Comparison of ENCODE assay signal across 16 cellular contexts in genomic region chr2:41784496-41784895, GRCh38.
DNase-seq lines count a peak whose midpoint lies in the region; ATAC-seq, FAIRE-seq and TF ChIP-seq lines count a peak whose summit lies in the region.
"Had no signal": no experiment of that assay in that cellular context is flagged by ENCODE, and none has a peak within 500 bp of the region (broad histone marks: within the 10 kb centered on the region; RNA-seq: fewer than 3 reads in every experiment).

No MANE protein-coding gene starts in this region.

- H2AK5ac ChIP-seq in neuronal stem cell (ENCODE audit: low read depth, low read length) = no peak overlapping the region

- no peak overlapping the region for H4K91ac ChIP-seq in neuronal stem cell (ENCODE audit: low read depth, low read length, poor library complexity)

- no peaks in the 10 kb centered on the region for H3K9me3 ChIP-seq in neuronal stem cell (replicated peaks in 1 of 2; ENCODE audit: control insufficient read depth in 2 of 2, insufficient read depth in 1 of 2, low read depth in 1 of 2, low read length in 2 of 2)
- no peaks in the 10 kb centered on the region for H3K9me3 ChIP-seq in body of pancreas
- no peaks in the 10 kb centered on the region for H3K9me3 ChIP-seq in prostate gland
- H3K9me3 ChIP-seq: BLaER1 treated with 17β-estradiol and CSF1 and Interleukin-3, amounts not matched to agents 10 nM and 100 nM had no signal

- peak overlapping the region; percentile 6 for H3K23ac ChIP-seq in neuronal stem cell (ENCODE audit: low read depth, low read length, poor library complexity)

- TF ChIP-seq POLR2A in body of pancreas (IDR thresholded peaks at IDR 0.05) (no peak), prostate gland (IDR thresholded peaks at IDR 0.05) (no peak)

- H2BK120ac ChIP-seq in neuronal stem cell (ENCODE audit: low read depth, low read length) = no peak overlapping the region

- no peak overlapping the region for H3K27ac Mint-ChIP-seq in stimulated activated naive CD8-positive, alpha-beta T cell treated with anti-CD3 and anti-CD28 coated beads, Interleukin-15, amount 100 ng/mL, for 72 hours
- H3K27ac Mint-ChIP-seq: T-helper 1 cell treated with Interleukin-12 subunit alpha and Interleukin-12 subunit beta and Interleukin-4 antibody, amounts not matched to agents 30 μg/mL and 1 μg/mL, for 36 hours had no signal

- H3K9ac ChIP-seq in neuronal stem cell (ENCODE audit: low read depth, low read length, poor library complexity) = no peak overlapping the region
- H3K9ac ChIP-seq: BLaER1 treated with 17β-estradiol and CSF1 and Interleukin-3, amounts not matched to agents 10 nM and 100 nM had no signal

- H3K4me3 ChIP-seq in neuronal stem cell (ENCODE audit: low read length in 2 of 2) (no peak overlapping the region), body of pancreas (no peak overlapping the region), prostate gland (no peak overlapping the region)
- H3K4me3 ChIP-seq: BLaER1 treated with 17β-estradiol and CSF1 and Interleukin-3, amounts not matched to agents 10 nM and 100 nM; SK-N-MC had no signal

- ATAC-seq in body of pancreas = no peak
- ATAC-seq in stimulated activated naive CD8-positive, alpha-beta T cell treated with anti-CD3 and anti-CD28 coated beads, Interleukin-15, amount 100 ng/mL, for 72 hours = no peak
- ATAC-seq: Right ventricle myocardium inferior had no signal

- H3K4me1 ChIP-seq in neuronal stem cell (ENCODE audit: control insufficient read depth in 2 of 2, insufficient read depth in 1 of 2, low read depth in 1 of 2, low read length in 2 of 2) = peaks cover 0 to 3% of the 10 kb centered on the region in 2 donors
- no peaks in the 10 kb centered on the region for H3K4me1 ChIP-seq in body of pancreas
- H3K4me1 ChIP-seq in prostate gland (replicated peaks) = no peaks in the 10 kb centered on the region

- peak; percentile 10 for DNase-seq in EL
- peak; percentile 47 for DNase-seq in HT1080 (ENCODE audit: low read depth)
- DNase-seq in neuronal stem cell (ENCODE audit: low spot score) = no peak
- no peak for DNase-seq in body of pancreas
- no peak for DNase-seq in stimulated activated naive CD8-positive, alpha-beta T cell treated with anti-CD3 and anti-CD28 coated beads, Interleukin-15, amount 100 ng/mL, for 72 hours
- DNase-seq in 8988T = no peak
- DNase-seq in prostate gland (ENCODE audit: low spot score) = no peak
- DNase-seq: MV-4-11, NCI-H1436, NCI-H2029 treated with DMSO at 0.1 percent for 48 hours, NCI-H510A treated with DMSO at 0.1 percent for 48 hours had no signal

- H3K27ac ChIP-seq in neuronal stem cell (replicated peaks; ENCODE audit: low read length) (no peak overlapping the region), body of pancreas (no peak overlapping the region), prostate gland (no peak overlapping the region)
- H3K27ac ChIP-seq: BLaER1 treated with 17β-estradiol and CSF1 and Interleukin-3, amounts not matched to agents 10 nM and 100 nM; SK-N-MC had no signal

- H3K4me3 Mint-ChIP-seq in stimulated activated naive CD8-positive, alpha-beta T cell treated with anti-CD3 and anti-CD28 coated beads, Interleukin-15, amount 100 ng/mL, for 72 hours = no peak overlapping the region
- H3K4me3 Mint-ChIP-seq: T-helper 1 cell treated with Interleukin-12 subunit alpha and Interleukin-12 subunit beta and Interleukin-4 antibody, amounts not matched to agents 30 μg/mL and 1 μg/mL, for 36 hours had no signal

- no peaks in the 10 kb centered on the region for H3K4me1 Mint-ChIP-seq in stimulated activated naive CD8-positive, alpha-beta T cell treated with anti-CD3 and anti-CD28 coated beads, Interleukin-15, amount 100 ng/mL, for 72 hours

- peak; percentile 84 for FAIRE-seq in TTC549 (lab: Jason Lieb, UNC)

- intact Hi-C loops in body of pancreas (cut with DNase I) = no loop called here
- intact Hi-C loops in prostate gland (cut with DNase I) = loop anchor here (5.0 kb wide), 1 partner anchor 1872 kb away; no protein-coding TSS in a partner anchor

- peaks cover 10% of the 10 kb centered on the region for H3K27me3 Mint-ChIP-seq in stimulated activated naive CD8-positive, alpha-beta T cell treated with anti-CD3 and anti-CD28 coated beads, Interleukin-15, amount 100 ng/mL, for 72 hours

- H2BK5ac ChIP-seq in neuronal stem cell (ENCODE audit: low read length) = no peak overlapping the region

- H3K4me2 ChIP-seq in neuronal stem cell (ENCODE audit: insufficient read depth, low read length, poor library complexity, severe bottlenecking) = no peak overlapping the region

- no peaks in the 10 kb centered on the region for H3K9me3 Mint-ChIP-seq in stimulated activated naive CD8-positive, alpha-beta T cell treated with anti-CD3 and anti-CD28 coated beads, Interleukin-15, amount 100 ng/mL, for 72 hours
- H3K9me3 Mint-ChIP-seq: T-helper 1 cell treated with Interleukin-12 subunit alpha and Interleukin-12 subunit beta and Interleukin-4 antibody, amounts not matched to agents 30 μg/mL and 1 μg/mL, for 36 hours had no signal

- no peaks in the 10 kb centered on the region for H3K79me1 ChIP-seq in neuronal stem cell (ENCODE audit: low read depth, low read length)

- H3K14ac ChIP-seq in neuronal stem cell (ENCODE audit: low read length) = no peak overlapping the region

- no peak overlapping the region for H3K4ac ChIP-seq in neuronal stem cell (ENCODE audit: low read length)

- H2BK15ac ChIP-seq in neuronal stem cell (ENCODE audit: low read length) = no peak overlapping the region

- no peak overlapping the region for H3K18ac ChIP-seq in neuronal stem cell (ENCODE audit: low read length)

- no peaks in the 10 kb centered on the region for H3K36me3 ChIP-seq in neuronal stem cell (replicated peaks in 1 of 2; ENCODE audit: control insufficient read depth in 2 of 2, insufficient read depth in 2 of 2, low read length in 2 of 2)
- no peaks in the 10 kb centered on the region for H3K36me3 ChIP-seq in body of pancreas (replicated peaks in 1 of 2; ENCODE audit: insufficient read depth in 1 of 2, low read depth in 2 of 2)
- H3K36me3 ChIP-seq in prostate gland = no peaks in the 10 kb centered on the region
- H3K36me3 ChIP-seq: BLaER1 treated with 17β-estradiol and CSF1 and Interleukin-3, amounts not matched to agents 10 nM and 100 nM had no signal

- no peak overlapping the region for H2BK12ac ChIP-seq in neuronal stem cell (ENCODE audit: low read length)

- no peak overlapping the region for H4K8ac ChIP-seq in neuronal stem cell (ENCODE audit: low read depth, low read length)

- no peak for TF ChIP-seq CTCF in body of pancreas (IDR thresholded peaks at IDR 0.05)
- TF ChIP-seq CTCF in prostate gland (IDR thresholded peaks at IDR 0.05) = no peak

- no CpG with 5 or more reads among the region's 6 CpGs for WGBS in neuronal stem cell (ENCODE audit: extremely low coverage in 2 of 2, insufficient read length in 2 of 2, insufficient replicate concordance in 1 of 2), 2 donors
- WGBS in body of pancreas, 2 donors = 77 to 85% methylated on average over 4 to 6 of the region's 6 CpGs
- 78% methylated on average over 6 of the region's 6 CpGs for WGBS in prostate gland

- H2AFZ ChIP-seq in neuronal stem cell (ENCODE audit: low read length) = no peak overlapping the region

- H3K27me3 ChIP-seq in neuronal stem cell (ENCODE audit: control insufficient read depth in 3 of 3, insufficient read depth in 3 of 3, low read depth in 1 of 3, low read length in 3 of 3) (no peaks in the 10 kb centered on the region), body of pancreas (no peaks in the 10 kb centered on the region), prostate gland (replicated peaks; ENCODE audit: insufficient read depth) (no peaks in the 10 kb centered on the region)
- H3K27me3 ChIP-seq: BLaER1 treated with 17β-estradiol and CSF1 and Interleukin-3, amounts not matched to agents 10 nM and 100 nM had no signal

Comparison
In these comparisons a context has a peak if more than half of its experiments do, and no peak if none do; other contexts are left out.
1. DNase-seq: peak in EL (single experiment) and HT1080 (single experiment); none in neuronal stem cell (single experiment), body of pancreas (0 of 4), stimulated activated naive CD8-positive, alpha-beta T cell treated with anti-CD3 and anti-CD28 coated beads, Interleukin-15, amount 100 ng/mL, for 72 hours (0 of 2), 8988T (single experiment) and prostate gland (single experiment).